ENCODE assay signal across 13 cellular contexts in genomic region chr6:142715386-142715785, GRCh38.
"Had no signal": no experiment of that assay in that cellular context is flagged by ENCODE, and none has a peak within 500 bp of the region (broad histone marks: within the 10 kb centered on the region; RNA-seq: fewer than 3 reads in every experiment).

No MANE protein-coding gene starts in this region.

- H3K27ac ChIP-seq: esophagus muscularis mucosa, stomach, VCaP had no signal

- H3K4me1 Mint-ChIP-seq: immature natural killer cell had no signal

- DNase-seq: activated CD4-positive, alpha-beta memory T cell treated with anti-CD3 and anti-CD28 coated beads for 36 hours; activated T-cell treated with anti-CD3 and anti-CD28 coated beads, Interleukin-2, amount 50 U/mL, for 72 hours; aorta; immature natural killer cell; left colon; retina; stimulated activated CD4-positive, alpha-beta T cell treated with anti-CD3 and anti-CD28 coated beads, Interleukin-15, amount 100 ng/mL, for 24 hours; stomach; T1000 had no signal

- H3K27ac Mint-ChIP-seq: activated CD4-positive, alpha-beta memory T cell treated with anti-CD3 and anti-CD28 coated beads for 36 hours; activated T-cell treated with anti-CD3 and anti-CD28 coated beads, Interleukin-2, amount 50 U/mL, for 72 hours; immature natural killer cell; natural killer cell treated with Interleukin-12 subunit alpha and Interleukin-12 subunit beta and Interleukin-15 and Interleukin-18, amount 100 ng/mL, for 72 hours had no signal

- H3K27me3 ChIP-seq: esophagus muscularis mucosa, stomach had no signal

- H3K36me3 ChIP-seq: esophagus muscularis mucosa, stomach had no signal

- ATAC-seq: activated T-cell treated with anti-CD3 and anti-CD28 coated beads, Interleukin-2, amount 50 U/mL, for 72 hours; left colon; natural killer cell treated with Interleukin-12 subunit alpha and Interleukin-12 subunit beta and Interleukin-15 and Interleukin-18, amount 100 ng/mL, for 72 hours had no signal

- H3K4me3 ChIP-seq: esophagus muscularis mucosa, lung, stomach had no signal

- H3K4me1 ChIP-seq: esophagus muscularis mucosa, stomach had no signal

- H3K4me3 Mint-ChIP-seq: activated CD4-positive, alpha-beta memory T cell treated with anti-CD3 and anti-CD28 coated beads for 36 hours; activated T-cell treated with anti-CD3 and anti-CD28 coated beads, Interleukin-2, amount 50 U/mL, for 72 hours; immature natural killer cell; natural killer cell treated with Interleukin-12 subunit alpha and Interleukin-12 subunit beta and Interleukin-15 and Interleukin-18, amount 100 ng/mL, for 72 hours had no signal
